ENCODE assay signal across 20 cellular contexts in genomic region chr2:173972636-173973035, GRCh38. TPM values are rescaled to one million over a fixed set of nuclear protein-coding genes. Genes with fewer than 3 reads are reported as not detected.
DNase-seq lines count a peak whose midpoint lies in the region; ATAC-seq, FAIRE-seq and TF ChIP-seq lines count a peak whose summit lies in the region.
"Had no signal": no experiment of that assay in that cellular context is flagged by ENCODE, and none has a peak within 500 bp of the region (broad histone marks: within the 10 kb centered on the region; RNA-seq: fewer than 3 reads in every experiment).

No MANE protein-coding gene starts in this region.

- H3K79me2 ChIP-seq in GM23248 (ENCODE audit: insufficient read depth), result peaks cover 5% of the 10 kb centered on the region
- H3K79me2 ChIP-seq in PC-3 (ENCODE audit: low read length), result no peaks in the 10 kb centered on the region
- H3K79me2 ChIP-seq in K562 (ENCODE audit: control insufficient read depth, insufficient read depth, low read length), result no peaks in the 10 kb centered on the region

- H3F3A ChIP-seq in GM23248 (ENCODE audit: insufficient read depth) (peaks cover 4% of the 10 kb centered on the region; the same call in 1 of the 2 replicates), PC-3 (ENCODE audit: low read length, unreplicated experiment) (peaks cover 6% of the 10 kb centered on the region)

- H4K20me1 ChIP-seq in GM23248 (ENCODE audit: insufficient read depth) (no peaks in the 10 kb centered on the region), PC-3 (ENCODE audit: low read length) (no peaks in the 10 kb centered on the region), K562 (replicated peaks; ENCODE audit: control insufficient read depth, insufficient read depth, low read length) (no peaks in the 10 kb centered on the region)

- no peak for TF ChIP-seq EP300 in K562 (IDR thresholded peaks at IDR 0.05; ENCODE audit: low read length)

- H3K4me1 ChIP-seq in GM23248 (ENCODE audit: insufficient read depth), result peaks cover 13% of the 10 kb centered on the region; the same call in 1 of the 2 replicates
- peaks cover 33% of the 10 kb centered on the region for H3K4me1 ChIP-seq in PC-3 (ENCODE audit: insufficient read depth, low read length)
- H3K4me1 ChIP-seq in K562 (replicated peaks in 1 of 2; ENCODE audit: control insufficient read depth in 2 of 2, insufficient read depth in 2 of 2, low read length in 2 of 2), result peaks cover 4 to 18% of the 10 kb centered on the region in 2 experiments; a peak in 4 of 5 replicates
- H3K4me1 ChIP-seq: BE2C, SJCRH30 had no signal

- H2AFZ ChIP-seq in GM23248, result no peak overlapping the region
- peak overlapping the region; percentile 49; the same call in 1 of the 2 replicates for H2AFZ ChIP-seq in PC-3 (ENCODE audit: low read length)
- no peak overlapping the region for H2AFZ ChIP-seq in K562 (ENCODE audit: low read depth, low read length)

- CTCF ChIA-PET in PC-3 (lab: Charles Lee) (interaction anchor here (0.6 kb wide), 1 partner anchor 11 kb away, joined by 3 read pairs; no protein-coding TSS in a partner anchor), K562 (lab: Yijun Ruan, JAX; ENCODE audit: low intra/inter-chr PET ratio) (no interaction called here)

- DNase-seq in GM23248 (peak; percentile 24), PC-3 (peak; percentile 95), K562 (ENCODE audit: extremely low read depth in 1 of 4, low spot score in 3 of 4) (no peak), renal cortical epithelial cell (ENCODE audit: low read depth) (peak; percentile 29), T-helper 9 cell (no peak), AG08395 (ENCODE audit: low spot score) (no peak), 8988T (no peak)
- DNase-seq: activated CD4-positive, alpha-beta T cell treated with anti-CD3 and anti-CD28 coated beads for 4 hours; activated CD8-positive, alpha-beta memory T cell treated with anti-CD3 and anti-CD28 coated beads, Interleukin-2, amount 10 ng/mL, durations not matched to agents 7 days and 5 days; BE2C; DMS 273 treated with DMSO at 0.1 percent for 48 hours; left ventricle myocardium superior; MV-4-11; NCI-H1930; NCI-H524 had no signal

- H3K27me3 ChIP-seq in GM23248 (replicated peaks; ENCODE audit: insufficient read depth) (no peaks in the 10 kb centered on the region), PC-3 (ENCODE audit: low read length) (no peaks in the 10 kb centered on the region), K562 (ENCODE audit: control insufficient read depth in 2 of 2, insufficient read depth in 2 of 2, low read length in 2 of 2) (no peaks in the 10 kb centered on the region)
- H3K27me3 ChIP-seq: BE2C, cardiac muscle cell, SJCRH30 had no signal

- 49 to 53% methylated on average over 3 of the region's 3 CpGs for WGBS in GM23248 (ENCODE audit: low coverage in 1 of 2, low lambda C conversion rate in 2 of 2, missing lambda C conversion rate in 2 of 2), 2 experiments
- 28% methylated on average over 3 of the region's 3 CpGs for WGBS in K562 (ENCODE audit: insufficient coverage, low coverage, missing lambda C conversion rate)

- no peaks in the 10 kb centered on the region for H3K9me3 ChIP-seq in GM23248 (ENCODE audit: low read depth)
- no peaks in the 10 kb centered on the region for H3K9me3 ChIP-seq in PC-3 (ENCODE audit: low read length)
- no peaks in the 10 kb centered on the region for H3K9me3 ChIP-seq in K562 (replicated peaks; ENCODE audit: control insufficient read depth, insufficient read depth, low read depth, low read length)
- H3K9me3 ChIP-seq: BE2C, SJCRH30 had no signal

- in situ Hi-C loops in GM23248 (cut with MboI) (no loop called here), K562 (cut with MboI) (no loop called here)

- POLR2A ChIA-PET in PC-3 (lab: Charles Lee; ENCODE audit: unreplicated experiment) (no interaction called here), K562 (lab: Yijun Ruan, JAX) (interaction anchor here (0.7 to 1.3 kb wide), 3 partner anchors 8 to 19 kb away, joined by 3 read pairs; no protein-coding TSS in a partner anchor)

- no peak for TF ChIP-seq POLR2A in K562 (conservative IDR thresholded peaks at IDR 0.05)

- intact Hi-C loops in PC-3 (cut with micrococcal nuclease), result loop anchor here (1.0 to 5.0 kb wide), 3 partner anchors 35 to 275 kb away; partner anchors contain the start of gene OLA1
- intact Hi-C loops in K562 (cut with micrococcal nuclease), result no loop called here

- BruUV-seq in PC-3 (replicated peaks; lab: Mats Ljungman, UMichigan) (no TSS peak), K562 (replicated peaks; lab: Mats Ljungman, UMichigan) (no TSS peak)

- peak; percentile 95 for ATAC-seq in PC-3
- ATAC-seq in K562, result no peak; the same call in 2 of the 3 replicates
- ATAC-seq: activated CD8-positive, alpha-beta memory T cell treated with anti-CD3 and anti-CD28 coated beads, Interleukin-2, amount 10 ng/mL, durations not matched to agents 7 days and 5 days; activated T-helper 17 cell treated with anti-CD3 and anti-CD28 coated beads, Interleukin-2, amount 50 U/mL, for 72 hours; esophagus mucosa; left ventricle myocardium superior; sciatic nerve had no signal

- TF ChIP-seq CTCF in PC-3 (conservative IDR thresholded peaks at IDR 0.05; ENCODE audit: low read depth, low read length) (no peak), K562 (IDR thresholded peaks at IDR 0.05 in 2 of 3, conservative IDR thresholded peaks at IDR 0.05 in 1 of 3; ENCODE audit: insufficient read depth in 2 of 3, low read depth in 1 of 3, low read length in 3 of 3) (no peak)

- H3K9ac ChIP-seq in GM23248 (no peak overlapping the region), PC-3 (ENCODE audit: low read length) (no peak overlapping the region), K562 (ENCODE audit: insufficient read depth in 1 of 2, low read depth in 2 of 2, low read length in 2 of 2) (no peak overlapping the region)

- H3K4me3 ChIP-seq in GM23248, result no peak overlapping the region
- H3K4me3 ChIP-seq in PC-3 (ENCODE audit: low read length), result no peak overlapping the region
- no peak overlapping the region for H3K4me3 ChIP-seq in K562
- H3K4me3 ChIP-seq: cardiac muscle cell, SJCRH30 had no signal

- H3K36me3 ChIP-seq in GM23248 (ENCODE audit: low read depth) (no peaks in the 10 kb centered on the region), PC-3 (ENCODE audit: low read depth, low read length) (no peaks in the 10 kb centered on the region), K562 (ENCODE audit: control insufficient read depth, insufficient read depth, low read length) (no peaks in the 10 kb centered on the region)
- H3K36me3 ChIP-seq: BE2C, cardiac muscle cell, SJCRH30 had no signal

- H3K27ac ChIP-seq in GM23248 (no peak overlapping the region), PC-3 (ENCODE audit: low read length) (peak overlapping the region; percentile 76), K562 (ENCODE audit: extremely low read depth, low read depth, low read length) (no peak overlapping the region)
- H3K27ac ChIP-seq: cardiac muscle cell, SJCRH30 had no signal

- H3K9me1 ChIP-seq in K562 (ENCODE audit: control insufficient read depth, insufficient read depth, low read length), result no peaks in the 10 kb centered on the region

- no peak for TF ChIP-seq RAD21 in K562 (CRISPR knock-in tag; conservative IDR thresholded peaks at IDR 0.05 in 1 of 2, IDR thresholded peaks at IDR 0.05 in 1 of 2)

- H3K4me2 ChIP-seq in GM23248 (ENCODE audit: unreplicated experiment) (no peak overlapping the region), PC-3 (ENCODE audit: low read length) (peak overlapping the region; percentile 58), K562 (ENCODE audit: insufficient read depth, low read length) (no peak overlapping the region)

- no peak for FAIRE-seq in K562 (lab: Jason Lieb, UNC)

- no peaks in the 10 kb centered on the region for H3K9me2 ChIP-seq in GM23248 (ENCODE audit: insufficient read depth)
- no peaks in the 10 kb centered on the region for H3K9me2 ChIP-seq in PC-3 (replicated peaks; ENCODE audit: low read length)

TF ChIP-seq in K562, 482 proteins besides CTCF, POLR2A, EP300 and RAD21 (continues in another document):
- 0 out of 2 replicates have a peak, but pooled peaks have one; percentile 22 for TF ChIP-seq FOSL1 (tag; conservative IDR thresholded peaks at IDR 0.05)

RNA-seq across cellular contexts. Expression of gene SP3, which starts 7.5 kb away (rescaled TPM):
- total RNA-seq in GM23248 (2014; rRNA removed; shearing (Covaris generic)), result 78.8 and 88.5 TPM in 2 replicates
- 24.7 and 27.7 TPM in 2 replicates for polyA plus RNA-seq in GM23248 (2016; fragmentation: Nextera tagmentation; extraction: Ambion mirVana)
- total RNA-seq in PC-3 (2014; rRNA removed), result 82.2 and 117 TPM in 2 replicates
- total RNA-seq in K562 (2011; cell fraction: chromatin; rRNA removed; ENCODE audit: low replicate concordance), result 73.5 and 177 TPM in 2 replicates
- total RNA-seq in K562 (2011; cell fraction: nucleolus; rRNA removed), result 36.0 and 43.8 TPM in 2 replicates
- 64.0 and 89.2 TPM in 2 replicates for total RNA-seq in K562 (2011; cell fraction: nucleoplasm; rRNA removed)
- 75.2 and 83.9 TPM in 2 replicates for total RNA-seq in K562 (2014; rRNA removed)
- total RNA-seq in K562 (2014; rRNA removed; fragmentation: Illumina TruSeq; extraction: Trizol), result 86.6 and 101 TPM in 2 replicates
- total RNA-seq in K562 (2015; rRNA removed; fragmentation: Illumina TruSeq; extraction: Trizol), result 102 and 106 TPM in 2 replicates
- total RNA-seq in K562 (2021), result 73.5 and 74.9 TPM in 2 replicates
- 76.6 and 89.7 TPM in 2 replicates for polyA plus RNA-seq in K562 (2011; rRNA removed)
- polyA plus RNA-seq in K562 (2011; cell fraction: cytosol; rRNA removed), result 30.9 and 42.5 TPM in 2 replicates
- 55.4 and 76.5 TPM in 2 replicates for polyA plus RNA-seq in K562 (2011; cell fraction: nucleus; rRNA removed)
- polyA plus RNA-seq in K562 (2012), result 26.4 and 29.5 TPM in 2 replicates
- polyA plus RNA-seq in K562 (2014; fragmentation: Illumina TruSeq; extraction: Trizol), result 61.2 and 64.1 TPM in 2 replicates
- polyA plus RNA-seq in K562 (2014; fragmentation: Nextera tagmentation; extraction: Ambion mirVana), result 10 to 100 TPM; 12.0 to 13.1 TPM
- 35.7 and 39.3 TPM in 2 replicates for polyA plus RNA-seq in K562 (2014; rRNA removed)
- polyA minus RNA-seq in K562 (2011; rRNA and poly(A)+ RNA removed), result 171 and 198 TPM in 2 replicates
- 52.7 and 58.2 TPM in 2 replicates for polyA minus RNA-seq in K562 (2011; cell fraction: cytosol; rRNA and poly(A)+ RNA removed)
- polyA minus RNA-seq in K562 (2011; cell fraction: nucleus; rRNA and poly(A)+ RNA removed), result 76.1 and 128 TPM in 2 replicates
- 90.9 and 109 TPM in 2 replicates for total RNA-seq in renal cortical epithelial cell

Comparison
In these comparisons a context has a peak if more than half of its experiments do, and no peak if none do; other contexts are left out.
1. DNase-seq: peak in GM23248 (single experiment), PC-3 (single experiment) and renal cortical epithelial cell (single experiment); none in K562 (0 of 4), T-helper 9 cell (single experiment), AG08395 (single experiment) and 8988T (single experiment).